ENCODE assay signal across 11 cellular contexts in genomic region chr18:77090546-77091200, GRCh38. TPM values are rescaled to one million over a fixed set of nuclear protein-coding genes. Genes with fewer than 3 reads are reported as not detected.
DNase-seq lines count a peak whose midpoint lies in the region; ATAC-seq and TF ChIP-seq lines count a peak whose summit lies in the region.
"Had no signal": no experiment of that assay in that cellular context is flagged by ENCODE, and none has a peak within 500 bp of the region (broad histone marks: within the 10 kb centered on the region; RNA-seq: fewer than 3 reads in every experiment).

No MANE protein-coding gene starts in this region.

- peak; percentile 15 to 67 for DNase-seq in NCI-H2081 (lab: John Stamatoyannopoulos, UW)
- DNase-seq in NCI-H2081 treated with DMSO at 0.1 percent for 48 hours (lab: John Stamatoyannopoulos, UW): no peak
- no peak for DNase-seq in GM23338 (ENCODE audit: low spot score)
- DNase-seq in activated CD4-positive, alpha-beta memory T cell treated with anti-CD3 and anti-CD28 coated beads for 36 hours: no peak
- no peak for DNase-seq in natural killer cell treated with Interleukin-12 subunit alpha and Interleukin-12 subunit beta and Interleukin-15 and Interleukin-18, amount 100 ng/mL, for 72 hours (ENCODE audit: low spot score)
- DNase-seq in AML-193 (lab: John Stamatoyannopoulos, UW): no peak
- DNase-seq in stimulated activated CD4-positive, alpha-beta T cell treated with anti-CD3 and anti-CD28 coated beads, Interleukin-12 subunit alpha, Interleukin-12 subunit beta, amount 100 ng/mL, for 4 hours: no peak
- DNase-seq in HFFc6: no peak
- DNase-seq: NCI-H510A had no signal

- TF ChIP-seq CTCF in GM23338 (conservative IDR thresholded peaks at IDR 0.05; ENCODE audit: low read depth in 2 of 2): no peak
- TF ChIP-seq CTCF in HFFc6 (IDR thresholded peaks at IDR 0.05): no peak

- H3F3A ChIP-seq in GM23338 (replicated peaks; ENCODE audit: low read depth): no peaks in the 10 kb centered on the region

- no peak overlapping the region for H3K4me3 ChIP-seq in GM23338

- no peaks in the 10 kb centered on the region; the same call in 2 of the 3 replicates for H3K36me3 Mint-ChIP-seq in GM23338 (ENCODE audit: low read depth)
- H3K36me3 Mint-ChIP-seq in activated CD4-positive, alpha-beta memory T cell treated with anti-CD3 and anti-CD28 coated beads for 36 hours: peaks cover 28% of the 10 kb centered on the region
- peaks cover 7% of the 10 kb centered on the region for H3K36me3 Mint-ChIP-seq in natural killer cell treated with Interleukin-12 subunit alpha and Interleukin-12 subunit beta and Interleukin-15 and Interleukin-18, amount 100 ng/mL, for 72 hours
- no peaks in the 10 kb centered on the region for H3K36me3 Mint-ChIP-seq in HFFc6 (ENCODE audit: low read depth)

- intact Hi-C loops in activated CD4-positive, alpha-beta memory T cell treated with anti-CD3 and anti-CD28 coated beads for 36 hours (cut with micrococcal nuclease): no loop called here

- no peak for ATAC-seq in GM23338
- ATAC-seq in natural killer cell treated with Interleukin-12 subunit alpha and Interleukin-12 subunit beta and Interleukin-15 and Interleukin-18, amount 100 ng/mL, for 72 hours: no peak

- H3K4me1 Mint-ChIP-seq in GM23338 (peaks cover 47% of the 10 kb centered on the region), HFFc6 (ENCODE audit: low read depth) (peaks cover 18% of the 10 kb centered on the region)
- H3K4me1 Mint-ChIP-seq in activated CD4-positive, alpha-beta memory T cell treated with anti-CD3 and anti-CD28 coated beads for 36 hours (ENCODE audit: low read depth): peaks cover 62% of the 10 kb centered on the region
- H3K4me1 Mint-ChIP-seq in natural killer cell treated with Interleukin-12 subunit alpha and Interleukin-12 subunit beta and Interleukin-15 and Interleukin-18, amount 100 ng/mL, for 72 hours (ENCODE audit: low read depth in 2 of 2): peaks cover 73 to 79% of the 10 kb centered on the region in 2 donors

- peak overlapping the region; percentile 25 for H3K27ac Mint-ChIP-seq in GM23338
- H3K27ac Mint-ChIP-seq in activated CD4-positive, alpha-beta memory T cell treated with anti-CD3 and anti-CD28 coated beads for 36 hours: peak overlapping the region; percentile 15
- H3K27ac Mint-ChIP-seq in natural killer cell treated with Interleukin-12 subunit alpha and Interleukin-12 subunit beta and Interleukin-15 and Interleukin-18, amount 100 ng/mL, for 72 hours: peak overlapping the region; percentile 76 to 99
- no peak overlapping the region for H3K27ac Mint-ChIP-seq in HFFc6

- H3K27ac ChIP-seq in GM23338 (ENCODE audit: low read depth): no peak overlapping the region

- no peaks in the 10 kb centered on the region for H3K9me3 Mint-ChIP-seq in GM23338
- H3K9me3 Mint-ChIP-seq in activated CD4-positive, alpha-beta memory T cell treated with anti-CD3 and anti-CD28 coated beads for 36 hours: no peaks in the 10 kb centered on the region
- no peaks in the 10 kb centered on the region for H3K9me3 Mint-ChIP-seq in natural killer cell treated with Interleukin-12 subunit alpha and Interleukin-12 subunit beta and Interleukin-15 and Interleukin-18, amount 100 ng/mL, for 72 hours
- H3K9me3 Mint-ChIP-seq in HFFc6: no peaks in the 10 kb centered on the region

- POLR2A ChIA-PET in activated CD4-positive, alpha-beta memory T cell treated with anti-CD3 and anti-CD28 coated beads for 36 hours (lab: Charles Lee): no interaction called here

- no peak overlapping the region for H2AFZ ChIP-seq in GM23338

- H3K27me3 Mint-ChIP-seq in GM23338 (ENCODE audit: insufficient read depth, low read depth, poor library complexity) (peaks cover 39% of the 10 kb centered on the region), HFFc6 (ENCODE audit: insufficient read depth) (peaks cover 5% of the 10 kb centered on the region)
- H3K27me3 Mint-ChIP-seq in activated CD4-positive, alpha-beta memory T cell treated with anti-CD3 and anti-CD28 coated beads for 36 hours: no peaks in the 10 kb centered on the region
- no peaks in the 10 kb centered on the region for H3K27me3 Mint-ChIP-seq in natural killer cell treated with Interleukin-12 subunit alpha and Interleukin-12 subunit beta and Interleukin-15 and Interleukin-18, amount 100 ng/mL, for 72 hours

- H3K9me2 ChIP-seq in GM23338 (ENCODE audit: insufficient read depth): no peaks in the 10 kb centered on the region

- H3K4me1 ChIP-seq in GM23338 (ENCODE audit: insufficient read depth): peaks cover 24% of the 10 kb centered on the region

- no peak overlapping the region for H3K4me2 ChIP-seq in GM23338

- peaks cover 15% of the 10 kb centered on the region for H3K27me3 ChIP-seq in GM23338 (ENCODE audit: insufficient read depth)

- H3K36me3 ChIP-seq in GM23338 (ENCODE audit: insufficient read depth): no peaks in the 10 kb centered on the region

- H3K4me3 Mint-ChIP-seq in GM23338 (no peak overlapping the region), HFFc6 (no peak overlapping the region)
- no peak overlapping the region for H3K4me3 Mint-ChIP-seq in activated CD4-positive, alpha-beta memory T cell treated with anti-CD3 and anti-CD28 coated beads for 36 hours
- H3K4me3 Mint-ChIP-seq in natural killer cell treated with Interleukin-12 subunit alpha and Interleukin-12 subunit beta and Interleukin-15 and Interleukin-18, amount 100 ng/mL, for 72 hours: peak overlapping the region; percentile 26

- no peaks in the 10 kb centered on the region for H3K79me2 ChIP-seq in GM23338 (replicated peaks; ENCODE audit: insufficient read depth)

- H4K20me1 ChIP-seq in GM23338 (replicated peaks; ENCODE audit: insufficient read depth): no peaks in the 10 kb centered on the region; the same call in 1 of the 2 replicates

- CTCF ChIA-PET in activated CD4-positive, alpha-beta memory T cell treated with anti-CD3 and anti-CD28 coated beads for 36 hours (lab: Charles Lee): no interaction called here

TF ChIP-seq in GM23338, 12 proteins besides CTCF, POLR2A, EP300 and RAD21 (continues in another document):
- TF ChIP-seq NANOG (IDR thresholded peaks at IDR 0.05; ENCODE audit: borderline replicate concordance) (no peak), CREB1 (CRISPR knock-in tag; IDR thresholded peaks at IDR 0.05; ENCODE audit: low read depth) (no peak), EZH2phosphoT487 (IDR thresholded peaks at IDR 0.05; ENCODE audit: unreplicated experiment) (no peak)
- TF ChIP-seq, protein P1, sequence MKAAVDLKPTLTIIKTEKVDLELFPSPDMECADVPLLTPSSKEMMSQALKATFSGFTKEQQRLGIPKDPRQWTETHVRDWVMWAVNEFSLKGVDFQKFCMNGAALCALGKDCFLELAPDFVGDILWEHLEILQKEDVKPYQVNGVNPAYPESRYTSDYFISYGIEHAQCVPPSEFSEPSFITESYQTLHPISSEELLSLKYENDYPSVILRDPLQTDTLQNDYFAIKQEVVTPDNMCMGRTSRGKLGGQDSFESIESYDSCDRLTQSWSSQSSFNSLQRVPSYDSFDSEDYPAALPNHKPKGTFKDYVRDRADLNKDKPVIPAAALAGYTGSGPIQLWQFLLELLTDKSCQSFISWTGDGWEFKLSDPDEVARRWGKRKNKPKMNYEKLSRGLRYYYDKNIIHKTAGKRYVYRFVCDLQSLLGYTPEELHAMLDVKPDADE (IDR thresholded peaks at IDR 0.05): no peak
- TF ChIP-seq, protein P2, sequence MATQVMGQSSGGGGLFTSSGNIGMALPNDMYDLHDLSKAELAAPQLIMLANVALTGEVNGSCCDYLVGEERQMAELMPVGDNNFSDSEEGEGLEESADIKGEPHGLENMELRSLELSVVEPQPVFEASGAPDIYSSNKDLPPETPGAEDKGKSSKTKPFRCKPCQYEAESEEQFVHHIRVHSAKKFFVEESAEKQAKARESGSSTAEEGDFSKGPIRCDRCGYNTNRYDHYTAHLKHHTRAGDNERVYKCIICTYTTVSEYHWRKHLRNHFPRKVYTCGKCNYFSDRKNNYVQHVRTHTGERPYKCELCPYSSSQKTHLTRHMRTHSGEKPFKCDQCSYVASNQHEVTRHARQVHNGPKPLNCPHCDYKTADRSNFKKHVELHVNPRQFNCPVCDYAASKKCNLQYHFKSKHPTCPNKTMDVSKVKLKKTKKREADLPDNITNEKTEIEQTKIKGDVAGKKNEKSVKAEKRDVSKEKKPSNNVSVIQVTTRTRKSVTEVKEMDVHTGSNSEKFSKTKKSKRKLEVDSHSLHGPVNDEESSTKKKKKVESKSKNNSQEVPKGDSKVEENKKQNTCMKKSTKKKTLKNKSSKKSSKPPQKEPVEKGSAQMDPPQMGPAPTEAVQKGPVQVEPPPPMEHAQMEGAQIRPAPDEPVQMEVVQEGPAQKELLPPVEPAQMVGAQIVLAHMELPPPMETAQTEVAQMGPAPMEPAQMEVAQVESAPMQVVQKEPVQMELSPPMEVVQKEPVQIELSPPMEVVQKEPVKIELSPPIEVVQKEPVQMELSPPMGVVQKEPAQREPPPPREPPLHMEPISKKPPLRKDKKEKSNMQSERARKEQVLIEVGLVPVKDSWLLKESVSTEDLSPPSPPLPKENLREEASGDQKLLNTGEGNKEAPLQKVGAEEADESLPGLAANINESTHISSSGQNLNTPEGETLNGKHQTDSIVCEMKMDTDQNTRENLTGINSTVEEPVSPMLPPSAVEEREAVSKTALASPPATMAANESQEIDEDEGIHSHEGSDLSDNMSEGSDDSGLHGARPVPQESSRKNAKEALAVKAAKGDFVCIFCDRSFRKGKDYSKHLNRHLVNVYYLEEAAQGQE (IDR thresholded peaks at IDR 0.05; ENCODE audit: unreplicated experiment): no peak

RNA-seq across cellular contexts. Expression of gene MBP, which starts 41.9 kb away (rescaled TPM):
- 20.7 and 22.9 TPM in 2 replicates for total RNA-seq in GM23338 (2014; rRNA removed; shearing (Covaris generic))
- 14.6 and 18.4 TPM in 2 replicates for polyA plus RNA-seq in GM23338 (2016; fragmentation: Nextera tagmentation; extraction: Ambion mirVana)
- total RNA-seq in activated CD4-positive, alpha-beta memory T cell treated with anti-CD3 and anti-CD28 coated beads for 36 hours: 10 to 100 TPM; 38.9 to 40.4 TPM
- 10 to 100 TPM; 62.5 to 77.6 TPM for total RNA-seq in natural killer cell treated with Interleukin-12 subunit alpha and Interleukin-12 subunit beta and Interleukin-15 and Interleukin-18, amount 100 ng/mL, for 72 hours
- under 1 TPM in 5 of 6 experiments, not detected in 1; 0.05 to 0.23 (median 0.12) TPM for total RNA-seq in HFFc6 (2021; fragmentation: NEBNext Ultra II Directional; extraction: Animal tissue kit (Norgen Biotek cat#: 25700))
- total RNA-seq: A172, Daoy had no signal

Comparison
In these comparisons a context has a peak if more than half of its experiments do, and no peak if none do; other contexts are left out.
1. DNase-seq: peak in NCI-H2081 (2 of 2); none in NCI-H2081 treated with DMSO at 0.1 percent for 48 hours (single experiment), GM23338 (single experiment), activated CD4-positive, alpha-beta memory T cell treated with anti-CD3 and anti-CD28 coated beads for 36 hours (single experiment), natural killer cell treated with Interleukin-12 subunit alpha and Interleukin-12 subunit beta and Interleukin-15 and Interleukin-18, amount 100 ng/mL, for 72 hours (single experiment), AML-193 (0 of 2), stimulated activated CD4-positive, alpha-beta T cell treated with anti-CD3 and anti-CD28 coated beads, Interleukin-12 subunit alpha, Interleukin-12 subunit beta, amount 100 ng/mL, for 4 hours (single experiment) and HFFc6 (single experiment).
2. RNA of gene MBP, which starts 41.9 kb away (total RNA-seq): 62.5 to 77.6 TPM in natural killer cell treated with Interleukin-12 subunit alpha and Interleukin-12 subunit beta and Interleukin-15 and Interleukin-18, amount 100 ng/mL, for 72 hours, 38.9 to 40.4 TPM in activated CD4-positive, alpha-beta memory T cell treated with anti-CD3 and anti-CD28 coated beads for 36 hours and 20.7 to 22.9 TPM in GM23338; 0.05 to 0.23 TPM in HFFc6; every median in the first group is over 10 times any median in the second.